ENCODE assay signal across 14 cellular contexts in genomic region chr2:240438810-240439697, GRCh38. TPM values are rescaled to one million over a fixed set of nuclear protein-coding genes. Genes with fewer than 3 reads are reported as not detected.
DNase-seq lines count a peak whose midpoint lies in the region; ATAC-seq, FAIRE-seq and TF ChIP-seq lines count a peak whose summit lies in the region.
"Had no signal": no experiment of that assay in that cellular context is flagged by ENCODE, and none has a peak within 500 bp of the region (broad histone marks: within the 10 kb centered on the region; RNA-seq: fewer than 3 reads in every experiment).

No MANE protein-coding gene starts in this region.

- H3K79me2 ChIP-seq in astrocyte (ENCODE audit: insufficient read depth, low read length) (peaks cover 83% of the 10 kb centered on the region), keratinocyte (ENCODE audit: control insufficient read depth, insufficient read depth, low read length) (peaks cover 77% of the 10 kb centered on the region)

- H3K9me3 ChIP-seq in astrocyte (ENCODE audit: insufficient read depth, low read depth, low read length) = no peaks in the 10 kb centered on the region
- no peaks in the 10 kb centered on the region for H3K9me3 ChIP-seq in keratinocyte (ENCODE audit: control insufficient read depth, low read depth, low read length)
- H3K9me3 ChIP-seq in gastrocnemius medialis = no peaks in the 10 kb centered on the region
- no peaks in the 10 kb centered on the region for H3K9me3 ChIP-seq in MG63
- H3K9me3 ChIP-seq: thoracic aorta had no signal

- H3K9me3 Mint-ChIP-seq in Calu3 (ENCODE audit: low read depth, unreplicated experiment) = no peaks in the 10 kb centered on the region
- no peaks in the 10 kb centered on the region for H3K9me3 Mint-ChIP-seq in astrocyte (ENCODE audit: unreplicated experiment)
- H3K9me3 Mint-ChIP-seq: naive thymus-derived CD4-positive, alpha-beta T cell had no signal

- peaks cover 76% of the 10 kb centered on the region for H4K20me1 ChIP-seq in astrocyte (ENCODE audit: insufficient read depth, low read length)
- peaks cover 22% of the 10 kb centered on the region for H4K20me1 ChIP-seq in keratinocyte (ENCODE audit: control insufficient read depth, extremely low read depth, insufficient read depth, low read length)

- H3K9me1 ChIP-seq in keratinocyte (ENCODE audit: control insufficient read depth, extremely low read depth, insufficient read depth, low read length) = no peaks in the 10 kb centered on the region

- FAIRE-seq in astrocyte (lab: Jason Lieb, UNC) = no peak
- no peak for FAIRE-seq in keratinocyte (lab: Jason Lieb, UNC)
- FAIRE-seq: TTC549 had no signal

- H3K27ac ChIP-seq in astrocyte (ENCODE audit: low read depth, low read length) (no peak overlapping the region), keratinocyte (ENCODE audit: control insufficient read depth, insufficient read depth, low read length) (peak overlapping the region; percentile 26), gastrocnemius medialis (peak overlapping the region; percentile 84 to 97 (median 93))
- H3K27ac ChIP-seq: HL-60, thoracic aorta had no signal

- intact Hi-C loops in Calu3 (cut with micrococcal nuclease; ENCODE audit: unreplicated experiment) (loop anchor here (1.0 to 10.0 kb wide), 3 partner anchors 134 to 289 kb away; no protein-coding TSS in a partner anchor), gastrocnemius medialis (cut with DNase I; ENCODE audit: low total_unique reads) (loop anchor here (1.0 to 10.0 kb wide), 5 partner anchors 52 to 304 kb away; partner anchors contain the start of gene COPS9)

- H2AFZ ChIP-seq in astrocyte (ENCODE audit: low read depth, low read length) = no peak overlapping the region
- no peak overlapping the region for H2AFZ ChIP-seq in keratinocyte (ENCODE audit: control insufficient read depth, low read length)

- CTCF ChIA-PET in Calu3 (lab: Charles Lee) = no interaction called here

- H3K4me2 ChIP-seq in astrocyte (ENCODE audit: low read length) (peak overlapping the region; percentile 100), keratinocyte (ENCODE audit: control insufficient read depth, extremely low read depth, insufficient read depth, low read depth, low read length) (peak overlapping the region; percentile 78)

- H3K4me1 Mint-ChIP-seq in Calu3 (ENCODE audit: low read depth, unreplicated experiment) (peaks cover 11% of the 10 kb centered on the region), astrocyte (ENCODE audit: low read depth, unreplicated experiment) (peaks cover 2% of the 10 kb centered on the region)

- DNase-seq in Calu3 = no peak
- DNase-seq in astrocyte (ENCODE audit: low read depth) = no peak
- DNase-seq in keratinocyte (ENCODE audit: low read depth, low spot score) = no peak
- DNase-seq in gastrocnemius medialis = peak; percentile 62 to 87
- DNase-seq in MG63 = no peak
- DNase-seq in activated naive CD4-positive, alpha-beta T cell treated with Interleukin-2 at 50 U/mL for 16 hours = no peak
- no peak for DNase-seq in activated CD4-positive, alpha-beta T cell treated with anti-CD3 and anti-CD28 coated beads for 1 hour
- DNase-seq: DMS153, NCI-H187 treated with DMSO at 0.1 percent for 48 hours had no signal

- H3K9ac ChIP-seq in astrocyte (ENCODE audit: low read length) (peak overlapping the region; percentile 90), keratinocyte (ENCODE audit: control insufficient read depth, extremely low read depth, insufficient read depth, low read length) (peak overlapping the region; percentile 62)

- TF ChIP-seq CTCF in Calu3 (IDR thresholded peaks at IDR 0.05; ENCODE audit: unreplicated experiment) (no peak), astrocyte (IDR thresholded peaks at IDR 0.05; ENCODE audit: insufficient read depth, low read depth, low read length) (no peak), keratinocyte (optimal IDR thresholded peaks at IDR 0.05 in 1 of 3, IDR thresholded peaks at IDR 0.05 in 1 of 3, conservative IDR thresholded peaks at IDR 0.05 in 1 of 3; ENCODE audit: extremely low read depth in 1 of 3, insufficient read depth in 2 of 3, low read length in 3 of 3) (no peak), gastrocnemius medialis (IDR thresholded peaks at IDR 0.05 in 4 of 5, conservative IDR thresholded peaks at IDR 0.05 in 1 of 5) (no peak)

- peaks cover 34% of the 10 kb centered on the region for H3K36me3 Mint-ChIP-seq in Calu3 (ENCODE audit: insufficient read depth, unreplicated experiment)
- H3K36me3 Mint-ChIP-seq in astrocyte (ENCODE audit: low read depth, unreplicated experiment) = no peaks in the 10 kb centered on the region
- H3K36me3 Mint-ChIP-seq: naive thymus-derived CD4-positive, alpha-beta T cell had no signal

- H3K4me3 Mint-ChIP-seq in Calu3 (ENCODE audit: low read depth, unreplicated experiment) = peak overlapping the region; percentile 75
- peak overlapping the region; percentile 83 for H3K4me3 Mint-ChIP-seq in astrocyte (ENCODE audit: unreplicated experiment)

- BruUV-seq in Calu3 (replicated peaks; lab: Mats Ljungman, UMichigan) = no TSS peak

- H3K27me3 Mint-ChIP-seq in Calu3 (ENCODE audit: unreplicated experiment) (no peaks in the 10 kb centered on the region), astrocyte (ENCODE audit: low read depth, unreplicated experiment) (no peaks in the 10 kb centered on the region)

- no peaks in the 10 kb centered on the region for H3K36me3 ChIP-seq in astrocyte (ENCODE audit: insufficient read depth, low read length)
- H3K36me3 ChIP-seq in keratinocyte (ENCODE audit: control insufficient read depth in 2 of 2, extremely low read depth in 1 of 2, insufficient read depth in 2 of 2, low read length in 2 of 2) = peaks cover 0 to 7% of the 10 kb centered on the region in 2 experiments
- H3K36me3 ChIP-seq in gastrocnemius medialis = no peaks in the 10 kb centered on the region
- H3K36me3 ChIP-seq in MG63 = peaks cover 2% of the 10 kb centered on the region; the same call in 1 of the 2 replicates
- H3K36me3 ChIP-seq: thoracic aorta had no signal

- ATAC-seq in gastrocnemius medialis (peak; percentile 8 to 10), HG03354 (IDR thresholded peaks at IDR 0.05; ENCODE audit: poor library complexity, severe bottlenecking, unreplicated experiment) (no peak)

- peaks cover 34% of the 10 kb centered on the region for H3K4me1 ChIP-seq in astrocyte (ENCODE audit: insufficient read depth, low read length)
- H3K4me1 ChIP-seq in keratinocyte (ENCODE audit: control insufficient read depth, extremely low read depth, insufficient read depth, low read length) = peaks cover 52% of the 10 kb centered on the region
- peaks cover 62 to 75% of the 10 kb centered on the region in 2 donors for H3K4me1 ChIP-seq in gastrocnemius medialis

- no peak overlapping the region for H3K4me3 ChIP-seq in astrocyte (ENCODE audit: insufficient read depth, low read depth, low read length)
- H3K4me3 ChIP-seq in keratinocyte (ENCODE audit: control insufficient read depth in 2 of 3, extremely low read depth in 1 of 3, insufficient read depth in 2 of 3, low read depth in 1 of 3, low read length in 3 of 3) = peak overlapping the region in 2 of 3 experiments; percentile 69 to 81
- no peak overlapping the region for H3K4me3 ChIP-seq in gastrocnemius medialis
- no peak overlapping the region for H3K4me3 ChIP-seq in MG63

- in situ Hi-C loops in gastrocnemius medialis (cut with MboI; ENCODE audit: low sequenced_read_pairs in 4 of 4) = loop anchor here in 3 of 4 donors (5.0 to 25.0 kb wide), 3 partner anchors 202 to 212 kb away; no protein-coding TSS in a partner anchor

- H3K27ac Mint-ChIP-seq in Calu3 (ENCODE audit: unreplicated experiment) (no peak overlapping the region), astrocyte (ENCODE audit: unreplicated experiment) (no peak overlapping the region)

- dilution Hi-C loops in keratinocyte (cut with MboI; ENCODE audit: extremely low pct_ligation_motif_present, low sequenced_read_pairs) = no loop called here

- TF ChIP-seq POLR2A in gastrocnemius medialis (IDR thresholded peaks at IDR 0.05) = peak in 1 of 2 donors; percentile 44

- H3K27me3 ChIP-seq in astrocyte (ENCODE audit: insufficient read depth, low read length) = no peaks in the 10 kb centered on the region
- no peaks in the 10 kb centered on the region for H3K27me3 ChIP-seq in keratinocyte (ENCODE audit: control insufficient read depth, extremely low read depth, insufficient read depth, low read length)
- H3K27me3 ChIP-seq in gastrocnemius medialis = no peaks in the 10 kb centered on the region
- no peaks in the 10 kb centered on the region for H3K27me3 ChIP-seq in MG63

RNA-seq across cellular contexts. Expression of gene GPC1, which starts 3.6 kb away (rescaled TPM):
- 41.8 and 51.5 TPM in 2 replicates for total RNA-seq in Calu3 (2022)
- total RNA-seq in astrocyte = 252 and 299 TPM in 2 replicates
- 46.6 to 117 TPM (median 75.0 TPM) in 3 replicates for polyA plus RNA-seq in keratinocyte
- 105 TPM for polyA plus RNA-seq in keratinocyte (2011; ENCODE audit: low read depth)
- 23.2 and 63.7 TPM in 2 replicates for polyA plus RNA-seq in keratinocyte (2011; cell fraction: cytosol; rRNA removed)
- 161 and 211 TPM in 2 replicates for polyA plus RNA-seq in keratinocyte (2011; cell fraction: nucleus; rRNA removed)
- polyA plus RNA-seq in keratinocyte (2012; ENCODE audit: low replicate concordance) = 87.4 and 108 TPM in 2 replicates
- polyA minus RNA-seq in keratinocyte = 60.5 to 117 TPM (median 94.2 TPM) in 3 replicates
- polyA minus RNA-seq in keratinocyte (2011; cell fraction: cytosol; rRNA and poly(A)+ RNA removed) = 188 TPM
- polyA minus RNA-seq in keratinocyte (2011; cell fraction: nucleus; rRNA and poly(A)+ RNA removed) = 272 and 312 TPM in 2 replicates
- total RNA-seq in gastrocnemius medialis = 100 to 1,000 TPM; 112 to 188 (median 180) TPM
- 95.4 and 177 TPM in 2 replicates for total RNA-seq in MG63 (2014; rRNA removed; shearing (Covaris generic); ENCODE audit: low replicate concordance)

Comparison
In these comparisons a context has a peak if more than half of its experiments do, and no peak if none do; other contexts are left out.
1. DNase-seq: peak in gastrocnemius medialis (2 of 2); none in Calu3 (single experiment), astrocyte (single experiment), keratinocyte (single experiment), MG63 (single experiment), activated naive CD4-positive, alpha-beta T cell treated with Interleukin-2 at 50 U/mL for 16 hours (single experiment) and activated CD4-positive, alpha-beta T cell treated with anti-CD3 and anti-CD28 coated beads for 1 hour (single experiment).
2. H3K4me3 ChIP-seq: peak in keratinocyte (2 of 3); none in astrocyte (single experiment), gastrocnemius medialis (0 of 4) and MG63 (single experiment).